In genomic region chr13:25783076-25783475, GRCh38 we compare ENCODE assay signal across 22 cellular contexts.
"Had no signal": no experiment of that assay in that cellular context is flagged by ENCODE, and none has a peak within 500 bp of the region (broad histone marks: within the 10 kb centered on the region; RNA-seq: fewer than 3 reads in every experiment).

No MANE protein-coding gene starts in this region.

- DNase-seq: dermis blood vessel endothelial cell; effector memory CD4-positive, alpha-beta T cell; foreskin melanocyte; hypothalamus; immature natural killer cell; islet precursor cell; kidney glomerular epithelial cell; left colon; left ventricle myocardium inferior; lower lobe of right lung; natural killer cell; pancreas; right lobe of liver; stimulated activated CD4-positive, alpha-beta T cell treated with anti-CD3 and anti-CD28 coated beads, Interleukin-2, amount 100 ng/mL, for 24 hours; stimulated activated CD4-positive, alpha-beta T cell treated with anti-CD3 and anti-CD28 coated beads, Interleukin-4, amount 100 ng/mL, for 24 hours; stimulated activated naive CD4-positive, alpha-beta T cell treated with Interleukin-2 at 50 U/mL for 16 hours; stomach; thyroid gland had no signal

- H3K27ac ChIP-seq: coronary artery, esophagus muscularis mucosa, left ventricle myocardium inferior, lower lobe of right lung, neutrophil, pancreas, right lobe of liver, stomach, thyroid gland had no signal

- H3K4me1 ChIP-seq: esophagus muscularis mucosa, left ventricle myocardium inferior, lower lobe of right lung, pancreas, right lobe of liver, stomach, thyroid gland had no signal

- H3K9me3 ChIP-seq: esophagus muscularis mucosa, left ventricle myocardium inferior, lower lobe of right lung, neutrophil, pancreas, right lobe of liver, stomach, thyroid gland had no signal

- H3K27me3 ChIP-seq: neutrophil, pancreas, right lobe of liver, stomach, thyroid gland had no signal

- ATAC-seq: lower lobe of right lung; natural killer cell; pancreas; right lobe of liver; stimulated activated effector memory CD8-positive, alpha-beta T cell treated with anti-CD3 and anti-CD28 coated beads, Interleukin-12 subunit alpha, Interleukin-12 subunit beta, amount 100 ng/mL, for 72 hours had no signal

- H3K4me3 ChIP-seq: coronary artery, esophagus muscularis mucosa, left ventricle myocardium inferior, lower lobe of right lung, pancreas, right lobe of liver, stomach, thyroid gland had no signal

- H3K36me3 ChIP-seq: esophagus muscularis mucosa, left ventricle myocardium inferior, lower lobe of right lung, neutrophil, pancreas, right lobe of liver, stomach, thyroid gland had no signal
